Comparison of ENCODE assay signal across 10 cellular contexts in the genomic region with DNA sequence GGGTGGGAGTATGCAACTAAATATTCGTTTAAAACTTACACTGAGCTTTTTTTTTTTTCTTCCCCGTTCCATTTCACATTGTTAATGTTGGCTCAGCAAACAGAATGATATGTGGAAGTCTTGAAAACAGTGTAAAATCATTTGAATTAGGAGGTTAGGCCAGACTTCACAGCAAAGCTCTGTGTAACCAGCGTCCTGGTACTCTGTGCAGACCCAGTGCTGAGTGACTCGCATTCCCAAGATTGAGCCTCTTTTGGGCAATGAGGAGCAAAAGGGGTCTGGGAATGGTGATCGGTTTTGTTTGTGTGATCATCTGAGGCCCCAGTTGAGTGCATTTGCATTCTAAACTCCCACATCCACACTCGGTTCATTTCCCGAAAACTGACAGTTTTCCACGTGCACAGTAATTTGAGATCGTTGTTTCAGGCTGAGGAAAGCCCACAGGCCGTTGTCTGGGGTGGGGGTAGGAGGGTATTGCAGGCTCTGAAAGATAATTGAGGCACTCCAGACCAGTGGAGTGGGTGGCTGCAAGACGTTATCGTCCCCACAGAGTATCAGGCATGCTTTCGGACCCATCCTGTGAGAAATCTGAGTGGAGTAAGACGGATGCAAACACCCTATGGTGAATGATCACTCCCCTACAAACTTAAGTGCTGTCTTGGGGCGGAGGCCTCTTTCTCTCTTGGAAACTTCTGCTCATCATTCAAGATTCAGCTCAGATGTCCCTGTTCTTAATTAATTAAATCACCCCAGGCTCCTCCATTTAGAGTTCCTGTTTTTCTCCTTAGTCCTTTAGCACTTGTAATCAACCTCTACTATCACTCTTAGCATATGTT.
A peak's percentile ranks its signal among the peaks of the same experiment; 100 is the strongest.
DNase-seq lines count a peak whose midpoint lies in the region; ATAC-seq and TF ChIP-seq lines count a peak whose summit lies in the region.
"Had no signal": no experiment of that assay in that cellular context is flagged by ENCODE, and none has a peak within 500 bp of the region (broad histone marks: within the 10 kb centered on the region; RNA-seq: fewer than 3 reads in every experiment).

No MANE protein-coding gene starts in this region.

- H3K4me1 ChIP-seq in osteoblast (ENCODE audit: insufficient read depth, low read length): peaks cover 55% of the 10 kb centered on the region

- peaks cover 95% of the 10 kb centered on the region for H3K79me2 ChIP-seq in osteoblast (ENCODE audit: insufficient read depth, low read length)

- H4K20me1 ChIP-seq in osteoblast (ENCODE audit: insufficient read depth, low read length): peaks cover 25% of the 10 kb centered on the region

- H3K36me3 ChIP-seq in osteoblast (ENCODE audit: insufficient read depth, low read length): no peaks in the 10 kb centered on the region

- H3K27me3 ChIP-seq in osteoblast (ENCODE audit: insufficient read depth, low read length): no peaks in the 10 kb centered on the region

- DNase-seq in AG20443 (ENCODE audit: low spot score) (peak; percentile 20), SK-N-DZ (ENCODE audit: low spot score) (peak; percentile 93), fibroblast of peridontal ligament (ENCODE audit: extremely low read depth) (peak; percentile 45), osteoblast (ENCODE audit: insufficient read length, low spot score, missing footprints) (no peak), CD1c-positive myeloid dendritic cell (ENCODE audit: extremely low spot score) (no peak), middle frontal gyrus (ENCODE audit: extremely low spot score, low spot score) (no peak), NCI-H1092 treated with DMSO at 0.1 percent for 48 hours (lab: John Stamatoyannopoulos, UW) (no peak)
- DNase-seq: small intestine had no signal

- no peaks in the 10 kb centered on the region for H3K9me3 ChIP-seq in osteoblast (ENCODE audit: low read depth, low read length)

- no peak for TF ChIP-seq CTCF in osteoblast (IDR thresholded peaks at IDR 0.05; ENCODE audit: extremely low read depth, low read depth, low read length)

- H3K4me3 ChIP-seq in osteoblast (ENCODE audit: insufficient read depth, low read length): peak overlapping the region; percentile 14

- no peak for ATAC-seq in HG03442 (IDR thresholded peaks at IDR 0.05; ENCODE audit: unreplicated experiment)
- ATAC-seq: activated T-helper 17 cell treated with anti-CD3 and anti-CD28 coated beads, Interleukin-2, amount 50 U/mL, for 72 hours had no signal

- peak overlapping the region; percentile 77 for H3K4me2 ChIP-seq in osteoblast (ENCODE audit: insufficient read depth, low read length)

- H2AFZ ChIP-seq in osteoblast (ENCODE audit: low read length): peak overlapping the region; percentile 69

- H3K27ac ChIP-seq in osteoblast (ENCODE audit: low read depth, low read length): peak overlapping the region; percentile 42

Comparison
In these comparisons a context has a peak if more than half of its experiments do, and no peak if none do; other contexts are left out.
1. DNase-seq: peak in AG20443 (single experiment), SK-N-DZ (single experiment) and fibroblast of peridontal ligament (single experiment); none in osteoblast (single experiment), CD1c-positive myeloid dendritic cell (single experiment), middle frontal gyrus (single experiment) and NCI-H1092 treated with DMSO at 0.1 percent for 48 hours (single experiment).